1 cellular context compared by ENCODE assay signal in the genomic region with DNA sequence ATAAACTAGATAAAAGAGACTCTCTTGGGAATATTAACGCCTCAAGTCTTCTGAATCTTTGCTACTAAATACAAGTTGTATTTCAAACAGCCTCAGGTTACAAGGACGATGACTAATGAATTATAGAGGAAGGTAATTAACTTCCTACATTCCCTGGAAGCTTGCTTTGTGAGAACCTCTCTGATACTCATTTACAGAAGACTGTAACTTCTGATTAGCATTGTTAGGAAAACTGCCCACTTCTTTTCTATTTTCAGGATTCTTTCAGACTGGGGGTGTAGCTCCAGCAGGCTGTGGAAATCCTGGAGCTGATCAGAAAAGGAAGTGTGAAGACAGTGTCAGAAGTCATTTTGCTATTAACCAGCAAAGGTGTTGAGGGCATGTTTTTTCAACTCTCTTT.
TF ChIP-seq lines count a peak whose summit lies in the region.

No MANE protein-coding gene starts in this region.

TF ChIP-seq in GM23338, 12 proteins besides CTCF, POLR2A, EP300 and RAD21 (continued from another document):
- TF ChIP-seq ZNF462 (CRISPR knock-in tag; IDR thresholded peaks at IDR 0.05) = no peak
- no peak for TF ChIP-seq POLR2AphosphoS5 (IDR thresholded peaks at IDR 0.05; ENCODE audit: low read depth)
- TF ChIP-seq ZNF331 (CRISPR knock-in tag; IDR thresholded peaks at IDR 0.05; ENCODE audit: low read depth) = no peak
- TF ChIP-seq NANOG (IDR thresholded peaks at IDR 0.05; ENCODE audit: borderline replicate concordance) = no peak
- no peak for TF ChIP-seq EZH2phosphoT487 (IDR thresholded peaks at IDR 0.05; ENCODE audit: unreplicated experiment)
